ENCODE assay signal across 8 cellular contexts in genomic region chr4:102344955-102345794, GRCh38. TPM values are rescaled to one million over a fixed set of nuclear protein-coding genes. Genes with fewer than 3 reads are reported as not detected.
A peak's percentile ranks its signal among the peaks of the same experiment; 100 is the strongest.
DNase-seq lines count a peak whose midpoint lies in the region; ATAC-seq and TF ChIP-seq lines count a peak whose summit lies in the region.

Gene SLC39A8, minus strand, starts transcription at chr4:102345482. Its CDS starts 820 bp downstream, at chr4:102344662.

- intact Hi-C loops in PC-3 (cut with micrococcal nuclease) = loop anchor here (1.0 kb wide), 1 partner anchor 86 kb away; no protein-coding TSS in a partner anchor

- no peaks in the 10 kb centered on the region for H3K9me2 ChIP-seq in PC-3 (replicated peaks; ENCODE audit: low read length)

- H4K20me1 ChIP-seq in PC-3 (ENCODE audit: low read length) = no peaks in the 10 kb centered on the region

- peak within 1 kb of the TSS; percentile 98 for H3K4me2 ChIP-seq in PC-3 (ENCODE audit: low read length)

- H3K27ac ChIP-seq in PC-3 (ENCODE audit: low read length) (peak within 1 kb of the TSS; percentile 23; the same call in 1 of the 2 replicates), muscle layer of colon (ENCODE audit: low read depth, low read length) (peak within 1 kb of the TSS; percentile 65)

- H3K27me3 ChIP-seq in PC-3 (ENCODE audit: low read length) = no peaks in the 10 kb centered on the region
- H3K27me3 ChIP-seq in muscle layer of colon (ENCODE audit: control insufficient read depth in 1 of 2, insufficient read depth in 2 of 2, low read length in 2 of 2) = no peaks in the 10 kb centered on the region

- peak; percentile 77 for DNase-seq in DMS153 (lab: John Stamatoyannopoulos, UW)
- peak; percentile 78 for DNase-seq in HuH-7 (ENCODE audit: low spot score)
- peak; percentile 77 for DNase-seq in PC-3
- DNase-seq in activated T-cell treated with anti-CD3 and anti-CD28 coated beads for 48 hours (ENCODE audit: low read depth) = peak; percentile 84
- peak; percentile 57 for DNase-seq in epithelial cell of proximal tubule (ENCODE audit: low read depth)
- DNase-seq in stimulated activated CD8-positive, alpha-beta memory T cell treated with anti-CD3 and anti-CD28 coated beads, Interleukin-7, amount 100 ng/mL, for 1 hour (ENCODE audit: low read depth in 2 of 2) = peak; percentile 65 to 68

- H3K79me2 ChIP-seq in PC-3 (ENCODE audit: low read length) = peaks cover 10% of the 10 kb centered on the region; the same call in 1 of the 2 replicates

- H3K4me1 ChIP-seq in PC-3 (ENCODE audit: insufficient read depth, low read length) (peaks cover 5% of the 10 kb centered on the region; the same call in 1 of the 2 replicates), muscle layer of colon (ENCODE audit: insufficient read depth, low read length) (peaks cover 7% of the 10 kb centered on the region)

- H2AFZ ChIP-seq in PC-3 (ENCODE audit: low read length) = peak within 1 kb of the TSS; percentile 98

- ATAC-seq in GM21526 (IDR thresholded peaks at IDR 0.05; ENCODE audit: low FRiP score, unreplicated experiment) = peak; percentile 85
- peak; percentile 80 for ATAC-seq in PC-3

- POLR2A ChIA-PET in PC-3 (lab: Charles Lee; ENCODE audit: unreplicated experiment) = no interaction called here

- H3K4me3 ChIP-seq in PC-3 (ENCODE audit: low read length) = peak within 1 kb of the TSS; percentile 82
- peak within 1 kb of the TSS; percentile 78 for H3K4me3 ChIP-seq in epithelial cell of proximal tubule (ENCODE audit: low read depth, low read length)
- H3K4me3 ChIP-seq in muscle layer of colon (ENCODE audit: low read depth in 1 of 2, low read length in 2 of 2) = peak within 1 kb of the TSS; percentile 70 to 76

- H3K36me3 ChIP-seq in PC-3 (ENCODE audit: low read depth, low read length) = no peaks in the 10 kb centered on the region
- H3K36me3 ChIP-seq in muscle layer of colon (ENCODE audit: insufficient read depth, low read length) = no peaks in the 10 kb centered on the region

- TF ChIP-seq CTCF in PC-3 (conservative IDR thresholded peaks at IDR 0.05; ENCODE audit: low read depth, low read length) (peak; percentile 65), epithelial cell of proximal tubule (conservative IDR thresholded peaks at IDR 0.05; ENCODE audit: low read depth, low read length) (peak; percentile 77)

- H3K9me3 ChIP-seq in PC-3 (ENCODE audit: low read length) (no peaks in the 10 kb centered on the region), muscle layer of colon (ENCODE audit: low read length) (no peaks in the 10 kb centered on the region)

- H3K9ac ChIP-seq in PC-3 (ENCODE audit: low read length) (peak within 1 kb of the TSS; percentile 52), muscle layer of colon (ENCODE audit: low read length) (peak within 1 kb of the TSS; percentile 54)

- BruUV-seq in PC-3 (replicated peaks; lab: Mats Ljungman, UMichigan) = TSS peak; percentile 58

- CTCF ChIA-PET in PC-3 (lab: Charles Lee) = no interaction called here

- no peaks in the 10 kb centered on the region for H3F3A ChIP-seq in PC-3 (ENCODE audit: low read length, unreplicated experiment)

RNA-seq across cellular contexts. Expression of gene SLC39A8, which starts in this region (rescaled TPM):
- total RNA-seq in PC-3 (2014; rRNA removed) (15.8 and 19.5 TPM in 2 replicates), epithelial cell of proximal tubule (6.6 and 18.9 TPM in 2 replicates)

Comparison
In these comparisons a context has a peak if more than half of its experiments do, and no peak if none do; other contexts are left out.
1. Peak in every context shown above with its lines: DNase-seq, ATAC-seq, H3K4me3 ChIP-seq and H3K27ac ChIP-seq.